ENCODE assay signal across 8 cellular contexts in genomic region chr19:8321067-8321759, GRCh38. TPM values are rescaled to one million over a fixed set of nuclear protein-coding genes. Genes with fewer than 3 reads are reported as not detected.
DNase-seq lines count a peak whose midpoint lies in the region; ATAC-seq and TF ChIP-seq lines count a peak whose summit lies in the region.

NDUFA7 (minus strand) TSS chr19:8321375; CDS start chr19:8321358, 17 bp downstream.
RPS28 (plus strand) TSS chr19:8321496; CDS start chr19:8321531, 35 bp downstream.

- H3K27ac ChIP-seq in PC-9: peak within 1 kb of the TSS; percentile 55
- peak within 1 kb of the TSS; percentile 62 for H3K27ac ChIP-seq in epithelial cell of prostate
- peak within 1 kb of the TSS; percentile 77 to 91 for H3K27ac ChIP-seq in mucosa of rectum (ENCODE audit: low read depth in 2 of 2, low read length in 2 of 2)

- peak within 1 kb of the TSS; percentile 94 to 99 for H3K9ac ChIP-seq in mucosa of rectum (ENCODE audit: low read depth in 1 of 2, low read length in 2 of 2)

- no TSS peak for BruUV-seq in PC-9 (replicated peaks; lab: Mats Ljungman, UMichigan)

- H4K20me1 ChIP-seq in PC-9 (ENCODE audit: insufficient read depth): peaks cover 24% of the 10 kb centered on the region

- no peaks in the 10 kb centered on the region for H3K9me2 ChIP-seq in PC-9 (ENCODE audit: insufficient read depth)

- DNase-seq in DMS53 treated with DMSO at 0.1 percent for 48 hours (lab: John Stamatoyannopoulos, UW; ENCODE audit: unreplicated experiment) (peak; percentile 60), KBM-7 (peak; percentile 98), PC-9 (peak; percentile 88 to 95), epithelial cell of prostate (ENCODE audit: low read depth, low spot score) (peak; percentile 72)
- peak; percentile 97 for DNase-seq in activated T-cell treated with anti-CD3 and anti-CD28 coated beads, Interleukin-2, amount 50 U/mL, for 1 hour
- peak; percentile 95 to 97 for DNase-seq in stimulated activated CD8-positive, alpha-beta memory T cell treated with anti-CD3 and anti-CD28 coated beads, Interleukin-4, amount 100 ng/mL, for 4 hours (ENCODE audit: low read depth in 2 of 2, low spot score in 1 of 2)

- H3K4me1 ChIP-seq in PC-9 (replicated peaks; ENCODE audit: insufficient read depth) (peaks cover 20% of the 10 kb centered on the region), mucosa of rectum (ENCODE audit: control insufficient read depth in 2 of 2, insufficient read depth in 2 of 2, low read length in 2 of 2) (peaks cover 11 to 20% of the 10 kb centered on the region in 2 donors)

- ATAC-seq in GM21717 (IDR thresholded peaks at IDR 0.05; ENCODE audit: unreplicated experiment): peak; percentile 78

- H3F3A ChIP-seq in PC-9 (ENCODE audit: insufficient read depth, low read depth): peaks cover 46% of the 10 kb centered on the region; the same call in 1 of the 2 replicates

- TF ChIP-seq CTCF in PC-9 (conservative IDR thresholded peaks at IDR 0.05): peak; percentile 40; the same call in 1 of the 2 replicates

- H3K79me2 ChIP-seq in PC-9 (ENCODE audit: low read depth): peaks cover 50% of the 10 kb centered on the region

- peak within 1 kb of the TSS; percentile 92 for H3K4me3 ChIP-seq in PC-9
- H3K4me3 ChIP-seq in mucosa of rectum (ENCODE audit: low read length in 2 of 2): peak within 1 kb of the TSS; percentile 84 to 99

- in situ Hi-C loops in KBM-7 (cut with MboI; ENCODE audit: low pct_unique_long_range_greater_than_20kb, low sequenced_read_pairs): no loop called here

- intact Hi-C loops in PC-9 (cut with micrococcal nuclease; ENCODE audit: unreplicated experiment): no loop called here

- H3K36me3 ChIP-seq in PC-9 (ENCODE audit: low read depth) (peaks cover 25% of the 10 kb centered on the region), mucosa of rectum (ENCODE audit: control insufficient read depth in 2 of 2, insufficient read depth in 2 of 2, low read length in 2 of 2) (peaks cover 1 to 16% of the 10 kb centered on the region in 2 donors)

- H2AFZ ChIP-seq in PC-9: peak within 1 kb of the TSS; percentile 92

- CTCF ChIA-PET in PC-9 (lab: Charles Lee): interaction anchor here (0.6 kb wide), 1 partner anchor 434 kb away, joined by 7 read pairs; no protein-coding TSS in a partner anchor

- POLR2A ChIA-PET in PC-9 (lab: Charles Lee; ENCODE audit: unreplicated experiment): interaction anchor here (0.5 to 0.9 kb wide), 7 partner anchors 14 to 1888 kb away, joined by 3 to 6 read pairs (median 4); no protein-coding TSS in a partner anchor

- H3K27me3 ChIP-seq in PC-9 (ENCODE audit: insufficient read depth, low read depth) (no peaks in the 10 kb centered on the region), mucosa of rectum (ENCODE audit: control insufficient read depth in 2 of 2, insufficient read depth in 2 of 2, low read length in 2 of 2) (no peaks in the 10 kb centered on the region)

- H3K9me3 ChIP-seq in PC-9 (ENCODE audit: insufficient read depth, low read depth) (no peaks in the 10 kb centered on the region), mucosa of rectum (ENCODE audit: control insufficient read depth in 2 of 2, low read length in 2 of 2) (no peaks in the 10 kb centered on the region)

- H3K4me2 ChIP-seq in PC-9: peak within 1 kb of the TSS; percentile 99

RNA-seq across cellular contexts. Expression of gene NDUFA7, which starts in this region (rescaled TPM):
- total RNA-seq in PC-9 (2021): 49.8 and 61.7 TPM in 2 replicates

RNA-seq across cellular contexts. Expression of gene RPS28, which starts in this region (rescaled TPM):
- 1,283 and 1,512 TPM in 2 replicates for total RNA-seq in PC-9 (2021)

Comparison
In these comparisons a context has a peak if more than half of its experiments do, and no peak if none do; other contexts are left out.
1. Peak in every context shown above with its lines: DNase-seq, ATAC-seq, H3K4me3 ChIP-seq and H3K27ac ChIP-seq.